Comparison of ENCODE assay signal across 15 cellular contexts in the genomic region with DNA sequence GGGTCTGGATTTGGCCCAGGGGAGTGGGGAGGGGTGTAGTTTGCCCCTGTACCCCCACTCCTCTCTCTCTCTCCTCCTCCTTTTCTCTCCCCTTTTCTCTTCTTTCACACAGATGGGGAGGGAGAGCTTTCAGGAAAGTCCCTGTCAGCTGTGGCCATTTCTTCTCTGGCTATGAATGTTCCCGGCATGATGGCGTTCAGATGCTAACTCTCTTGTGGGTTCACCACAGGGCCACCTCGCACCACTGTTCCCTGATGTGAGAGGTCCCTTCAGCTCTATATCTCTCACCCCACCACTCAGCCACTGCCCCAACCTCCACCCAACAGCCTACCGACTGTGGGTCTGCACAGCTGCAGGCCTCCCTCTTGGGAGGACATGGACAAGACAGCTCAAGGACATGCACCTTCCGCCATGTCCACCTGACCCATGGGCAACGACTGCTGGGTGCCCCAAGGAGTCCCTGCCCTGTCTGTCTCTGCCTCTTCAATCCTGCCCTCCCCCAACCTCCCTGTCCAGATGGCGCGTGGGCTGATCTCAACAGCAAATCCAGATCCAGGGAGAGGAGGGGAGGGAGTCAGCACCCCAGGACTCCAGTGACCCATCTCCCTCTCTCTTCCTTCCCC. TPM values are rescaled to one million over a fixed set of nuclear protein-coding genes. Genes with fewer than 3 reads are reported as not detected.
A peak's percentile ranks its signal among the peaks of the same experiment; 100 is the strongest.
DNase-seq lines count a peak whose midpoint lies in the region; FAIRE-seq and TF ChIP-seq lines count a peak whose summit lies in the region.
"Had no signal": no experiment of that assay in that cellular context is flagged by ENCODE, and none has a peak within 500 bp of the region (broad histone marks: within the 10 kb centered on the region; RNA-seq: fewer than 3 reads in every experiment).

No MANE protein-coding gene starts in this region.

- H3K4ac ChIP-seq in mesenchymal stem cell (ENCODE audit: low read depth in 1 of 2, low read length in 2 of 2): peak overlapping the region; percentile 12 to 15

- H4K91ac ChIP-seq in mesenchymal stem cell (ENCODE audit: low read length): peak overlapping the region; percentile 90

- H3K9me3 Mint-ChIP-seq in neural progenitor cell: no peaks in the 10 kb centered on the region
- H3K9me3 Mint-ChIP-seq: GM23338 had no signal

- peak overlapping the region; percentile 75 for H4K8ac ChIP-seq in mesenchymal stem cell (ENCODE audit: low read length)

- no peaks in the 10 kb centered on the region for H3K27me3 ChIP-seq in adrenal gland
- no peaks in the 10 kb centered on the region for H3K27me3 ChIP-seq in mesenchymal stem cell (ENCODE audit: control insufficient read depth in 1 of 2, insufficient read depth in 1 of 2, low read length in 2 of 2)
- no peaks in the 10 kb centered on the region for H3K27me3 ChIP-seq in subcutaneous abdominal adipose tissue (ENCODE audit: control insufficient read depth in 5 of 5, insufficient read depth in 4 of 5, low read length in 5 of 5)
- H3K27me3 ChIP-seq in neural progenitor cell: no peaks in the 10 kb centered on the region

- no peaks in the 10 kb centered on the region for H3F3A ChIP-seq in neural progenitor cell (ENCODE audit: low read depth)

- H3K9ac ChIP-seq in mesenchymal stem cell (ENCODE audit: low read length): peak overlapping the region; percentile 57
- peak overlapping the region in 1 of 5 donors; percentile 56 for H3K9ac ChIP-seq in subcutaneous abdominal adipose tissue (ENCODE audit: low read length in 5 of 5)
- no peak overlapping the region for H3K9ac ChIP-seq in neural progenitor cell

- H3K27ac Mint-ChIP-seq in neural progenitor cell: no peak overlapping the region
- H3K27ac Mint-ChIP-seq: GM23338, T-cell had no signal

- no peaks in the 10 kb centered on the region for H4K20me1 ChIP-seq in neural progenitor cell (ENCODE audit: low read depth)

- H3K27ac ChIP-seq in adrenal gland (peak overlapping the region in 4 of 5 donors; percentile 69 to 87 (median 77)), mesenchymal stem cell (ENCODE audit: low read length, poor library complexity, severe bottlenecking) (no peak overlapping the region), subcutaneous abdominal adipose tissue (ENCODE audit: low read depth, low read length) (peak overlapping the region; percentile 94), neural progenitor cell (no peak overlapping the region)

- H2BK120ac ChIP-seq in mesenchymal stem cell (ENCODE audit: low read depth, low read length): peak overlapping the region; percentile 65

- H3K4me3 ChIP-seq in adrenal gland (no peak overlapping the region), mesenchymal stem cell (ENCODE audit: insufficient read depth in 1 of 2, low read depth in 1 of 2, low read length in 2 of 2) (no peak overlapping the region), subcutaneous abdominal adipose tissue (ENCODE audit: low read depth in 1 of 5, low read length in 5 of 5) (no peak overlapping the region), neural progenitor cell (no peak overlapping the region)
- H3K4me3 ChIP-seq: GM23338, lung had no signal

- H3K4me1 Mint-ChIP-seq in neural progenitor cell: peaks cover 6% of the 10 kb centered on the region

- H3K79me2 ChIP-seq in neural progenitor cell (ENCODE audit: low read depth): no peaks in the 10 kb centered on the region

- no peak overlapping the region for H3K23ac ChIP-seq in mesenchymal stem cell (ENCODE audit: low read length in 2 of 2)

- peak overlapping the region in 1 of 2 experiments; percentile 84 for H3K14ac ChIP-seq in mesenchymal stem cell (ENCODE audit: low read length in 2 of 2)

- no peak overlapping the region for H3K4me3 Mint-ChIP-seq in neural progenitor cell
- H3K4me3 Mint-ChIP-seq: GM23338 had no signal

- H2BK5ac ChIP-seq in mesenchymal stem cell (ENCODE audit: low read depth, low read length, poor library complexity, severe bottlenecking): no peak overlapping the region

- H2BK15ac ChIP-seq in mesenchymal stem cell (ENCODE audit: low read depth, poor library complexity, severe bottlenecking): peak overlapping the region; percentile 55

- no peak overlapping the region for H3K4me2 ChIP-seq in mesenchymal stem cell (ENCODE audit: low read length, poor library complexity, severe bottlenecking)
- no peak overlapping the region for H3K4me2 ChIP-seq in neural progenitor cell
- H3K4me2 ChIP-seq: GM23338 had no signal

- 88 to 91% (median 90%) methylated on average over 8 of the region's 8 CpGs for WGBS in adrenal gland, 4 donors
- 99% methylated on average over 8 of the region's 8 CpGs for WGBS in mesenchymal stem cell

- TF ChIP-seq POLR2A in adrenal gland (IDR thresholded peaks at IDR 0.05): no peak

- H2AK5ac ChIP-seq in mesenchymal stem cell (ENCODE audit: low read length, severe bottlenecking): peak overlapping the region; percentile 30

- peak overlapping the region; percentile 33 to 47 for H2BK12ac ChIP-seq in mesenchymal stem cell (ENCODE audit: low read length in 2 of 2)

- H3K79me1 ChIP-seq in mesenchymal stem cell (replicated peaks; ENCODE audit: low read length, poor library complexity, severe bottlenecking): no peaks in the 10 kb centered on the region

- FAIRE-seq in HTR-8/SVneo (lab: Jason Lieb, UNC): peak; percentile 81
- FAIRE-seq: endometrium, GM18507 had no signal

- intact Hi-C loops in adrenal gland (cut with DNase I): no loop called here

- TF ChIP-seq CTCF in adrenal gland (IDR thresholded peaks at IDR 0.05): no peak
- no peak for TF ChIP-seq CTCF in neural progenitor cell (IDR thresholded peaks at IDR 0.05)

- H3K36me3 ChIP-seq in adrenal gland (replicated peaks in 1 of 2) (no peaks in the 10 kb centered on the region), mesenchymal stem cell (ENCODE audit: control insufficient read depth in 1 of 2, insufficient read depth in 2 of 2, low read depth in 1 of 2, low read length in 2 of 2) (peaks cover 0 to 3% of the 10 kb centered on the region in 2 experiments), subcutaneous abdominal adipose tissue (ENCODE audit: control insufficient read depth in 5 of 5, insufficient read depth in 5 of 5, low read length in 5 of 5) (no peaks in the 10 kb centered on the region), neural progenitor cell (no peaks in the 10 kb centered on the region)

- no peaks in the 10 kb centered on the region for H3K36me3 Mint-ChIP-seq in neural progenitor cell
- H3K36me3 Mint-ChIP-seq: T-cell had no signal

- no peaks in the 10 kb centered on the region for H3K27me3 Mint-ChIP-seq in neural progenitor cell (ENCODE audit: insufficient read depth, low read depth)
- H3K27me3 Mint-ChIP-seq: T-cell had no signal

- H3K4me1 ChIP-seq in adrenal gland (replicated peaks in 1 of 2) (peaks cover 20 to 39% of the 10 kb centered on the region in 2 donors), mesenchymal stem cell (ENCODE audit: control insufficient read depth, insufficient read depth, low read depth, low read length) (peaks cover 26% of the 10 kb centered on the region), subcutaneous abdominal adipose tissue (ENCODE audit: control insufficient read depth in 5 of 5, insufficient read depth in 5 of 5, low read length in 5 of 5) (peaks cover 23 to 69% (median 59%) of the 10 kb centered on the region in 5 donors), neural progenitor cell (no peaks in the 10 kb centered on the region)

- H2AFZ ChIP-seq in mesenchymal stem cell (ENCODE audit: low read depth, low read length): no peak overlapping the region
- no peak overlapping the region for H2AFZ ChIP-seq in neural progenitor cell (replicated peaks)
- H2AFZ ChIP-seq: GM23338 had no signal

- H3K9me3 ChIP-seq in adrenal gland (replicated peaks in 1 of 3): no peaks in the 10 kb centered on the region
- H3K9me3 ChIP-seq in mesenchymal stem cell (ENCODE audit: control insufficient read depth, low read length): no peaks in the 10 kb centered on the region
- H3K9me3 ChIP-seq in subcutaneous abdominal adipose tissue (ENCODE audit: control insufficient read depth in 5 of 5, low read length in 5 of 5): no peaks in the 10 kb centered on the region
- no peaks in the 10 kb centered on the region for H3K9me3 ChIP-seq in neural progenitor cell (ENCODE audit: low read depth)

- peak overlapping the region; percentile 46 to 86 for H3K18ac ChIP-seq in mesenchymal stem cell (ENCODE audit: low read depth in 1 of 2, low read length in 2 of 2)

- DNase-seq in HTR-8/SVneo (ENCODE audit: insufficient read length, low spot score): no peak
- DNase-seq in adrenal gland: no peak
- no peak for DNase-seq in mesenchymal stem cell
- DNase-seq in midbrain (lab: John Stamatoyannopoulos, UW): no peak
- no peak for DNase-seq in neural progenitor cell (ENCODE audit: low spot score)
- no peak for DNase-seq in NCI-H1436 treated with DMSO at 0.1 percent for 48 hours (lab: John Stamatoyannopoulos, UW)
- DNase-seq in NCI-H1048 (lab: John Stamatoyannopoulos, UW): no peak
- DNase-seq: activated CD4-positive, CD25-positive, alpha-beta regulatory T cell treated with anti-CD3 and anti-CD28 coated beads, Interleukin-2, amount 50 U/mL, for 72 hours; activated T-cell treated with anti-CD3 and anti-CD28 coated beads for 4 hours; T-cell had no signal

RNA-seq across cellular contexts. Expression of a gene that starts 15.9 kb away (rescaled TPM):
- total RNA-seq in adrenal gland (10 to 100 TPM in 1 of 8 donors, 1 to 10 TPM in 7; 2.0 to 23.9 (median 5.3) TPM), neural progenitor cell (ENCODE audit: low replicate concordance) (6.4 and 15.1 TPM in 2 replicates)
- polyA plus RNA-seq in adrenal gland: 10 to 100 TPM in 2 of 3 donors, 1 to 10 TPM in 1; 3.9 to 28.2 (median 12.3) TPM
- 0.41 TPM for polyA plus RNA-seq in mesenchymal stem cell (2013, experiment 1 of 2)
- polyA plus RNA-seq in mesenchymal stem cell (2013, experiment 2 of 2): 0.52 TPM

RNA-seq across cellular contexts. Expression of a gene that starts 16.4 kb away (rescaled TPM):
- total RNA-seq in adrenal gland (10 to 100 TPM in 3 of 8 donors, 1 to 10 TPM in 5; 2.1 to 12.7 (median 5.3) TPM), neural progenitor cell (ENCODE audit: low replicate concordance) (1.0 and 2.1 TPM in 2 replicates)
- 1 to 10 TPM; 1.7 to 5.1 (median 4.5) TPM for polyA plus RNA-seq in adrenal gland
- 6.4 TPM for polyA plus RNA-seq in mesenchymal stem cell (2013, experiment 1 of 2)
- polyA plus RNA-seq in mesenchymal stem cell (2013, experiment 2 of 2): 6.8 TPM

RNA-seq across cellular contexts. Expression of a gene that starts 57.3 kb away (rescaled TPM):
- total RNA-seq in adrenal gland (100 to 1,000 TPM; 128 to 205 (median 162) TPM), neural progenitor cell (ENCODE audit: low replicate concordance) (52.2 and 60.7 TPM in 2 replicates)
- 100 to 1,000 TPM in 1 of 3 donors, 10 to 100 TPM in 2; 42.0 to 137 (median 54.0) TPM for polyA plus RNA-seq in adrenal gland
- 47.5 TPM for polyA plus RNA-seq in mesenchymal stem cell (2013, experiment 1 of 2)
- 47.1 TPM for polyA plus RNA-seq in mesenchymal stem cell (2013, experiment 2 of 2)

Comparison
In these comparisons a context has a peak if more than half of its experiments do, and no peak if none do; other contexts are left out.
1. H3K27ac ChIP-seq: peak in adrenal gland (4 of 5) and subcutaneous abdominal adipose tissue (single experiment); none in mesenchymal stem cell (single experiment) and neural progenitor cell (single experiment).